ENCODE assay signal across 19 cellular contexts in the genomic region with DNA sequence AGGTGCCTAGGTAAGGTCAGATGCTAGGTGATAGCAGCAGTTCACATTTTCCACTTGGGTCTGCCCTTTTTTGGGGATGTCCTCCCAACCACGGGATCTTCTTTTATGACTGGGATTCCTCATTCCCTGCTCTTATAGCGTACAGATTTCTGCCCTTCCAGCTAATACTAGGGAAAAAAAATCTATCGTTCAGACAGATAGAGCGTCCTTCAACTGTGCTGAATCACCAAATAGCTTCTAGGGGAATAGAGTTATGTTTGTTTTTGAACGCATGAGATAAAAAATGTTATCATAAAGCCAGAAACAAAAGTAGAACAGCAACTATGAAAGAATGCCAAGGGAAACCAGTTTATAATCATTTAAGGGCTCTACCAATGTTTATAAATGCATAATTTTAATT.
"Had no signal": no experiment of that assay in that cellular context is flagged by ENCODE, and none has a peak within 500 bp of the region (broad histone marks: within the 10 kb centered on the region; RNA-seq: fewer than 3 reads in every experiment).

No MANE protein-coding gene starts in this region.

- H3K9me3 ChIP-seq: esophagus muscularis mucosa, lower lobe of right lung, transverse colon had no signal

- H3K9me3 Mint-ChIP-seq: activated CD4-positive, alpha-beta T cell treated with anti-CD3 and anti-CD28 coated beads, Interleukin-2, amount 10 ng/mL, durations not matched to agents 7 days and 5 days; activated T-cell treated with anti-CD3 and anti-CD28 coated beads, Interleukin-2, amount 50 U/mL, for 72 hours; immature natural killer cell; naive B cell had no signal

- H3K4me1 Mint-ChIP-seq: activated CD4-positive, alpha-beta T cell treated with anti-CD3 and anti-CD28 coated beads, Interleukin-2, amount 10 ng/mL, durations not matched to agents 7 days and 5 days had no signal

- H3K4me3 Mint-ChIP-seq: activated CD4-positive, alpha-beta T cell treated with anti-CD3 and anti-CD28 coated beads, Interleukin-2, amount 10 ng/mL, durations not matched to agents 7 days and 5 days; activated naive CD8-positive, alpha-beta T cell; activated T-cell treated with anti-CD3 and anti-CD28 coated beads, Interleukin-2, amount 50 U/mL, for 72 hours; immature natural killer cell; naive B cell had no signal

- H3K27me3 Mint-ChIP-seq: activated CD4-positive, alpha-beta T cell treated with anti-CD3 and anti-CD28 coated beads, Interleukin-2, amount 10 ng/mL, durations not matched to agents 7 days and 5 days; activated naive CD8-positive, alpha-beta T cell; naive B cell had no signal

- DNase-seq: activated CD4-positive, alpha-beta T cell treated with anti-CD3 and anti-CD28 coated beads, Interleukin-2, amount 10 ng/mL, durations not matched to agents 7 days and 5 days; activated CD8-positive, alpha-beta memory T cell treated with anti-CD3 and anti-CD28 coated beads, Interleukin-2, amount 50 U/mL, for 48 hours; activated gamma-delta T cell; activated T-cell treated with anti-CD3 and anti-CD28 coated beads, Interleukin-2, amount 50 U/mL, for 72 hours; aorta; head of caudate nucleus; immature natural killer cell; left cardiac atrium; lower lobe of right lung; naive B cell; posterior cingulate gyrus; stimulated activated CD4-positive, alpha-beta T cell treated with anti-CD3 and anti-CD28 coated beads, Interleukin-4, amount 100 ng/mL, for 4 hours; stimulated activated CD8-positive, alpha-beta memory T cell treated with anti-CD3 and anti-CD28 coated beads, Interleukin-4, amount 100 ng/mL, for 48 hours; stimulated activated naive CD4-positive, alpha-beta T cell treated with Interleukin-2 at 50 U/mL for 16 hours; substantia nigra; T-helper 9 cell; transverse colon had no signal

- H3K36me3 ChIP-seq: esophagus muscularis mucosa, transverse colon had no signal

- H3K36me3 Mint-ChIP-seq: immature natural killer cell had no signal

- H3K27ac Mint-ChIP-seq: immature natural killer cell had no signal

- H3K4me3 ChIP-seq: esophagus muscularis mucosa, lower lobe of right lung, transverse colon had no signal

- H3K27me3 ChIP-seq: esophagus muscularis mucosa, transverse colon had no signal

- ATAC-seq: activated T-cell treated with anti-CD3 and anti-CD28 coated beads, Interleukin-2, amount 50 U/mL, for 72 hours; lower lobe of right lung had no signal

- H3K27ac ChIP-seq: esophagus muscularis mucosa, lower lobe of right lung, transverse colon had no signal
